Comparison of ENCODE assay signal across 33 cellular contexts in the genomic region with DNA sequence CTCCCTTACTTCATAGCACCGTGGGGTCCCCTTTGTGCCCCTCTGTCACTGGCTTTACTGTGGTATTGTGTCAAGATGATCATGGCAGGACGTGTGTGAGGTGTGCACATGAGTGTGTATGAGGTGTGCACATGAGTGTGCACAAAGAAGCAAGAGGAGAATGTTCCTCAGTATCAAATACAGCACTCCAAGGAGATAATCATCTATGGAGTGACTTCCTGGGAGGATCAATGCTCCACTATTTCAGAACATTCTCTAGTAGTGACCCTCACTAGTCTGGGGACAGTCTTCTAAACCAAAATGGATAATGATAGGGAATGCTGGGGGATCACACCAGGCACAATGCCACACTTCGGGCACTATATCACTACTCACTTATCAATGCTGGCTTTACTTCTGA.
"Had no signal": no experiment of that assay in that cellular context is flagged by ENCODE, and none has a peak within 500 bp of the region (broad histone marks: within the 10 kb centered on the region; RNA-seq: fewer than 3 reads in every experiment).

No MANE protein-coding gene starts in this region.

- H3K4me3 ChIP-seq: adrenal gland, cardiac muscle cell had no signal

- H3K27me3 ChIP-seq: adrenal gland, cardiac muscle cell had no signal

- ATAC-seq: activated CD8-positive, alpha-beta T cell treated with anti-CD3 and anti-CD28 coated beads for 36 hours; activated naive CD4-positive, alpha-beta T cell treated with anti-CD3 and anti-CD28 coated beads, Interleukin-2, amount 50 U/mL, for 72 hours; activated T-cell treated with anti-CD3 and anti-CD28 coated beads, Interleukin-2, amount 50 U/mL, for 4 hours; activated T-cell treated with anti-CD3 and anti-CD28 coated beads, Interleukin-2, amount 50 U/mL, for 72 hours; activated T-helper 17 cell treated with anti-CD3 and anti-CD28 coated beads, Interleukin-2, amount 50 U/mL, for 72 hours had no signal

- H3K27ac ChIP-seq: adrenal gland, cardiac muscle cell, VCaP had no signal

- DNase-seq: activated B cell treated with CpG ODN at 0.5 μM for 24 hours; activated CD4-positive, alpha-beta memory T cell treated with anti-CD3 and anti-CD28 coated beads for 36 hours; activated CD4-positive, alpha-beta T cell treated with anti-CD3 and anti-CD28 coated beads for 4 hours; activated CD4-positive, alpha-beta T cell treated with anti-CD3 and anti-CD28 coated beads, Interleukin-2, amount 10 ng/mL, durations not matched to agents 24 days and 14 days; activated CD4-positive, alpha-beta T cell treated with anti-CD3 and anti-CD28 coated beads, Interleukin-2, amount 50 U/mL, for 1 hour; activated CD4-positive, alpha-beta T cell treated with anti-CD3 and anti-CD28 coated beads, Interleukin-2, amount 50 U/mL, for 4 hours; activated CD4-positive, CD25-positive, alpha-beta regulatory T cell treated with anti-CD3 and anti-CD28 coated beads, Interleukin-2, amount 50 U/mL, for 72 hours; activated CD8-positive, alpha-beta memory T cell treated with anti-CD3 and anti-CD28 coated beads, Interleukin-2, amount 50 U/mL, for 4 hours; activated CD8-positive, alpha-beta T cell treated with anti-CD3 and anti-CD28 coated beads for 36 hours; activated effector memory CD4-positive, alpha-beta T cell treated with anti-CD3 and anti-CD28 coated beads, Interleukin-2, amount 50 U/mL, for 16 hours; activated gamma-delta T cell treated with Interleukin-2 at 50 U/mL for 16 hours; activated naive CD4-positive, alpha-beta T cell; activated naive CD4-positive, alpha-beta T cell treated with anti-CD3 and anti-CD28 coated beads for 36 hours; activated naive CD4-positive, alpha-beta T cell treated with anti-CD3 and anti-CD28 coated beads, Interleukin-2, amount 50 U/mL, for 16 hours; activated naive CD8-positive, alpha-beta T cell treated with anti-CD3 and anti-CD28 coated beads for 36 hours; activated T-cell treated with anti-CD3 and anti-CD28 coated beads for 4 hours; activated T-cell treated with anti-CD3 and anti-CD28 coated beads, Interleukin-2, amount 50 U/mL, for 1 hour; activated T-cell treated with anti-CD3 and anti-CD28 coated beads, Interleukin-2, amount 50 U/mL, for 4 hours; activated T-cell treated with anti-CD3 and anti-CD28 coated beads, Interleukin-2, amount 50 U/mL, for 72 hours; amniotic stem cell; aorta; caudate nucleus; cerebellar nuclear complex; T-helper 1 cell; T-helper 2 cell; T-helper 9 cell had no signal

- H3K36me3 ChIP-seq: adrenal gland, cardiac muscle cell had no signal

- FAIRE-seq: bronchial epithelial cell, TTC549 had no signal

- H3K9me3 ChIP-seq: adrenal gland had no signal
